Comparison of ENCODE assay signal across 8 cellular contexts in genomic region chr15:64809649-64810498, GRCh38. TPM values are rescaled to one million over a fixed set of nuclear protein-coding genes. Genes with fewer than 3 reads are reported as not detected.
DNase-seq lines count a peak whose midpoint lies in the region; ATAC-seq, FAIRE-seq and TF ChIP-seq lines count a peak whose summit lies in the region.

No MANE protein-coding gene starts in this region.

- H3K36me3 ChIP-seq in WERI-Rb-1, result no peaks in the 10 kb centered on the region
- H3K36me3 ChIP-seq in breast epithelium, result no peaks in the 10 kb centered on the region

- H3K27me3 ChIP-seq in WERI-Rb-1 (ENCODE audit: insufficient read depth, low read depth, severe bottlenecking) (no peaks in the 10 kb centered on the region), breast epithelium (peaks cover 0 to 3% of the 10 kb centered on the region in 2 donors)

- no peak for TF ChIP-seq POLR2A in breast epithelium (IDR thresholded peaks at IDR 0.05)

- H3K4me3 ChIP-seq in WERI-Rb-1 (ENCODE audit: low read depth, low read length), result no peak overlapping the region
- no peak overlapping the region for H3K4me3 ChIP-seq in breast epithelium

- H3K4me1 ChIP-seq in breast epithelium, result no peaks in the 10 kb centered on the region

- FAIRE-seq in A204.1 (lab: Jason Lieb, UNC), result peak; percentile 3
- peak; percentile 83 for FAIRE-seq in GM18507 (lab: Jason Lieb, UNC)

- intact Hi-C loops in breast epithelium (cut with DNase I; ENCODE audit: low total_unique reads), result loop anchor here (5.0 kb wide), 1 partner anchor 53 kb away; no protein-coding TSS in a partner anchor

- ATAC-seq in HG02759 (IDR thresholded peaks at IDR 0.05; ENCODE audit: unreplicated experiment), result no peak

- DNase-seq in GM18507 (ENCODE audit: extremely low spot score, insufficient read length, low read depth) (peak; percentile 62), NCI-H2107 treated with DMSO at 0.1 percent for 48 hours (lab: John Stamatoyannopoulos, UW; ENCODE audit: unreplicated experiment) (peak; percentile 36), WERI-Rb-1 (peak; percentile 90), breast epithelium (ENCODE audit: low spot score in 2 of 2) (peak; percentile 42 to 63), inferior parietal cortex (ENCODE audit: extremely low spot score) (peak; percentile 84)
- peak; percentile 34 for DNase-seq in stimulated activated CD4-positive, alpha-beta T cell treated with anti-CD3 and anti-CD28 coated beads, Interleukin-15, amount 100 ng/mL, for 1 hour (ENCODE audit: low read depth in 1 of 2, low spot score in 1 of 2)

- H3K9me3 ChIP-seq in WERI-Rb-1 (ENCODE audit: severe bottlenecking), result no peaks in the 10 kb centered on the region
- H3K9me3 ChIP-seq in breast epithelium, result no peaks in the 10 kb centered on the region

- no peak overlapping the region for H3K27ac ChIP-seq in WERI-Rb-1
- no peak overlapping the region for H3K27ac ChIP-seq in breast epithelium

- TF ChIP-seq CTCF in WERI-Rb-1 (IDR thresholded peaks at IDR 0.05; ENCODE audit: low read depth, low read length) (peak; percentile 88), breast epithelium (IDR thresholded peaks at IDR 0.05) (peak; percentile 67 to 82 (median 79))

RNA-seq across cellular contexts. Expression of gene PIF1, which starts 15.6 kb away (rescaled TPM):
- total RNA-seq in breast epithelium, result 1 to 10 TPM in 1 of 3 donors, under 1 TPM in 2; 0.44 to 1.3 (median 0.66) TPM

RNA-seq across cellular contexts. Expression of gene PLEKHO2, which starts 31.8 kb away (rescaled TPM):
- 10 to 100 TPM; 21.1 to 33.3 (median 26.5) TPM for total RNA-seq in breast epithelium

RNA-seq across cellular contexts. Expression of gene RBPMS2, which starts 34.5 kb away (rescaled TPM):
- total RNA-seq in breast epithelium, result 1 to 10 TPM in 1 of 3 donors, under 1 TPM in 1, not detected in 1; 0.66 to 1.9 TPM

Comparison
In these comparisons a context has a peak if more than half of its experiments do, and no peak if none do; other contexts are left out.
1. DNase-seq: peak in every context shown above with its lines; median percentile 90 in WERI-Rb-1; 84 in inferior parietal cortex; 62 in GM18507; 52 in breast epithelium; 36 in NCI-H2107 treated with DMSO at 0.1 percent for 48 hours; 34 in stimulated activated CD4-positive, alpha-beta T cell treated with anti-CD3 and anti-CD28 coated beads, Interleukin-15, amount 100 ng/mL, for 1 hour.